In the genomic region with DNA sequence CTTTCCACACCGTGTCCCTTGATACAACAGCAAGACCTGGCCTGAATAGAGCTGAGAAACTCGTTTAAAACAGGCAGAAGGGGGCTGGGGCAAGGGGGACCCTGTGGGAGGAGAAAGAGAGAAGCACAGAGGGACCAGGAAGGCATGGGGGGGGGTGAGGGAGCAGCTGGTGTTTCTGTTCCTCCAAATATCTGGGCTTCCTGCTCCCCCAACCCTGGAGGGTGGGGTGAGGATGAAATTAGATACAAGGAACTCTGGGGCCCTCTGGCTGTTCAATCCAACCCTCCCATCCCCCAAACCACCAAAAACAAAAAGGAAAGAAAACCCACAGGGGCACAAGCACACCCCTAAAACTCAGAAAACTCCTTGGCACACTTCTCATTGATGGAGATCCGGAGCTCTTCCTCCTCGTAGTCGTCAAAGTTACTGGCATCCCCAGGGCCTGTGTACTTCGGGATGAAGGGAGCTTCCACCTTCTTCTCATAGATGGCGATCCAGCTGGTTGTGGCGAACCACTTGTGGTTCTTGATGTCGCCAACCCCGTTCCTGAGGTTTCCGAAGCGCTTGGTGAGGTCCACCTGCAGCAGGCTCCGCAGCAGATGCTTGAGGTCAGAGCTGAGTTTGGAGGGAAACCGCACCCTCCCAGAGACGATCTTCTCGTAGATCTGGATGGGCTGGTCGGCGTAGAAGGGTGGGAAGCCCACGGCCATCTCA, we compare ENCODE assay signal across 1 cellular context.
TF ChIP-seq lines count a peak whose summit lies in the region.

No MANE protein-coding gene starts in this region.

TF ChIP-seq in GM12878, 131 proteins besides CTCF, POLR2A, EP300 and RAD21:
- TF ChIP-seq ATF3 (IDR thresholded peaks at IDR 0.05; ENCODE audit: borderline replicate concordance, extremely low read depth, low read depth, low read length), result no peak
- 0 out of 2 replicates have a peak, but pooled peaks have one; percentile 29 for TF ChIP-seq TCF12 (IDR thresholded peaks at IDR 0.05; ENCODE audit: low read depth, low read length)
- TF ChIP-seq RUNX3 (IDR thresholded peaks at IDR 0.05; ENCODE audit: low read length), result peak; percentile 59
- TF ChIP-seq PRDM15 (CRISPR knock-in tag; IDR thresholded peaks at IDR 0.05), result no peak
- no peak for TF ChIP-seq CBX3 (IDR thresholded peaks at IDR 0.05; ENCODE audit: borderline replicate concordance, low read depth)
- no peak for TF ChIP-seq GATAD2B (conservative IDR thresholded peaks at IDR 0.05; ENCODE audit: low read depth)
TF ChIP-seq in GM12878: peak in this region for 2.
